Comparison of ENCODE assay signal across 29 cellular contexts in genomic region chr17:29595943-29596774, GRCh38. TPM values are rescaled to one million over a fixed set of nuclear protein-coding genes. Genes with fewer than 3 reads are reported as not detected.
DNase-seq lines count a peak whose midpoint lies in the region; ATAC-seq and TF ChIP-seq lines count a peak whose summit lies in the region.
"Had no signal": no experiment of that assay in that cellular context is flagged by ENCODE, and none has a peak within 500 bp of the region (broad histone marks: within the 10 kb centered on the region; RNA-seq: fewer than 3 reads in every experiment).

No MANE protein-coding gene starts in this region.

- POLR2A ChIA-PET in A673 (lab: Charles Lee; ENCODE audit: low non-redundant PET): no interaction called here

- peaks cover 23% of the 10 kb centered on the region for H3K27me3 Mint-ChIP-seq in GM23338 (ENCODE audit: insufficient read depth, low read depth, poor library complexity)
- H3K27me3 Mint-ChIP-seq: activated CD4-positive, alpha-beta T cell treated with anti-CD3 and anti-CD28 coated beads, Interleukin-2, amount 10 ng/mL, durations not matched to agents 24 days and 14 days; activated naive CD8-positive, alpha-beta T cell; effector memory CD8-positive, alpha-beta T cell; T-cell had no signal

- peak overlapping the region; percentile 90 for H3K27ac ChIP-seq in A673 (ENCODE audit: low read depth, low read length, poor library complexity, severe bottlenecking)
- no peak overlapping the region for H3K27ac ChIP-seq in GM23338 (ENCODE audit: low read depth)
- peak overlapping the region; percentile 47 for H3K27ac ChIP-seq in cingulate gyrus (ENCODE audit: low read depth, low read length)
- H3K27ac ChIP-seq in neural cell (ENCODE audit: low read length): no peak overlapping the region
- H3K27ac ChIP-seq: left lung, prostate gland, sigmoid colon, SJSA1, upper lobe of right lung had no signal

- H3K4me3 ChIP-seq in A673 (ENCODE audit: low read depth, low read length, poor library complexity, severe bottlenecking) (no peak overlapping the region), GM23338 (no peak overlapping the region), neural cell (ENCODE audit: low read length) (peak overlapping the region; percentile 91)
- H3K4me3 ChIP-seq: coronary artery, left lung, prostate gland, sigmoid colon, SJSA1, upper lobe of right lung had no signal

- no peak overlapping the region for H3K27ac Mint-ChIP-seq in GM23338
- H3K27ac Mint-ChIP-seq: activated CD4-positive, alpha-beta T cell treated with anti-CD3 and anti-CD28 coated beads, Interleukin-2, amount 10 ng/mL, durations not matched to agents 24 days and 14 days; activated naive CD8-positive, alpha-beta T cell; effector memory CD8-positive, alpha-beta T cell; mesothelial cell of epicardium; T-cell had no signal

- H3K4me1 Mint-ChIP-seq in GM23338: peaks cover 45% of the 10 kb centered on the region

- no peaks in the 10 kb centered on the region for H3K9me3 Mint-ChIP-seq in GM23338
- H3K9me3 Mint-ChIP-seq: activated CD4-positive, alpha-beta T cell treated with anti-CD3 and anti-CD28 coated beads, Interleukin-2, amount 10 ng/mL, durations not matched to agents 24 days and 14 days; effector memory CD8-positive, alpha-beta T cell; mesothelial cell of epicardium; T-cell had no signal

- H3K9me3 ChIP-seq in A673 (ENCODE audit: low read depth, low read length, poor library complexity, severe bottlenecking) (no peaks in the 10 kb centered on the region), neural cell (ENCODE audit: low read length) (no peaks in the 10 kb centered on the region)
- H3K9me3 ChIP-seq: left lung, prostate gland, sigmoid colon, SJSA1, upper lobe of right lung had no signal

- intact Hi-C loops in A673 (cut with micrococcal nuclease; ENCODE audit: unreplicated experiment): no loop called here

- H3K36me3 ChIP-seq in A673 (ENCODE audit: insufficient read depth, low read length, poor library complexity, severe bottlenecking) (no peaks in the 10 kb centered on the region), GM23338 (ENCODE audit: insufficient read depth) (no peaks in the 10 kb centered on the region), neural cell (ENCODE audit: insufficient read depth, low read length) (no peaks in the 10 kb centered on the region)
- H3K36me3 ChIP-seq: left lung, prostate gland, sigmoid colon, SJSA1, upper lobe of right lung had no signal

- H3F3A ChIP-seq in GM23338 (replicated peaks; ENCODE audit: low read depth) (peaks cover 19% of the 10 kb centered on the region), neural cell (ENCODE audit: insufficient read depth, low read length, poor library complexity, severe bottlenecking) (peaks cover 2% of the 10 kb centered on the region)

- H3K79me2 ChIP-seq in GM23338 (replicated peaks; ENCODE audit: insufficient read depth) (peaks cover 28% of the 10 kb centered on the region), neural cell (replicated peaks; ENCODE audit: insufficient read depth, low read length) (peaks cover 39% of the 10 kb centered on the region)

- H3K9me2 ChIP-seq in GM23338 (ENCODE audit: insufficient read depth) (no peaks in the 10 kb centered on the region), neural cell (ENCODE audit: insufficient read depth, low read length) (no peaks in the 10 kb centered on the region)

- no TSS peak for BruUV-seq in A673 (replicated peaks; lab: Mats Ljungman, UMichigan)

- DNase-seq in A673 (ENCODE audit: low spot score) (no peak), GM23338 (ENCODE audit: low spot score) (no peak), MV-4-11 (lab: John Stamatoyannopoulos, UW) (no peak), medulla oblongata (ENCODE audit: extremely low spot score) (no peak), NCI-H2081 (lab: John Stamatoyannopoulos, UW) (no peak)
- no peak for DNase-seq in activated CD4-positive, alpha-beta T cell treated with anti-CD3 and anti-CD28 coated beads for 1 hour
- DNase-seq: activated CD4-positive, alpha-beta T cell treated with anti-CD3 and anti-CD28 coated beads, Interleukin-2, amount 10 ng/mL, durations not matched to agents 24 days and 14 days; activated effector memory CD4-positive, alpha-beta T cell treated with anti-CD3 and anti-CD28 coated beads, Interleukin-2, amount 50 U/mL, for 16 hours; activated T-cell treated with anti-CD3 and anti-CD28 coated beads, Interleukin-2, amount 50 U/mL, for 1 hour; Calu3; effector memory CD8-positive, alpha-beta T cell; erythroblast; Kasumi-1; NCI-H1436 treated with DMSO at 0.1 percent for 48 hours; NCI-H446; NCI-H82; occipital lobe; sigmoid colon; stimulated activated CD4-positive, alpha-beta T cell treated with anti-CD3 and anti-CD28 coated beads, Interleukin-4, amount 100 ng/mL, for 4 hours; T-cell; upper lobe of right lung had no signal

- CTCF ChIA-PET in A673 (lab: Charles Lee): no interaction called here

- H3K4me1 ChIP-seq in A673 (ENCODE audit: insufficient read depth, low read length, poor library complexity, severe bottlenecking) (peaks cover 64% of the 10 kb centered on the region), GM23338 (ENCODE audit: insufficient read depth) (peaks cover 46% of the 10 kb centered on the region)

- TF ChIP-seq EP300 in neural cell (conservative IDR thresholded peaks at IDR 0.05; ENCODE audit: poor library complexity, severe bottlenecking): no peak

- H3K4me3 Mint-ChIP-seq in GM23338: no peak overlapping the region; the same call in 2 of the 3 replicates
- H3K4me3 Mint-ChIP-seq: activated CD4-positive, alpha-beta T cell treated with anti-CD3 and anti-CD28 coated beads, Interleukin-2, amount 10 ng/mL, durations not matched to agents 24 days and 14 days; activated naive CD8-positive, alpha-beta T cell; effector memory CD8-positive, alpha-beta T cell; mesothelial cell of epicardium; T-cell had no signal

- no peaks in the 10 kb centered on the region for H3K36me3 Mint-ChIP-seq in GM23338 (ENCODE audit: low read depth)
- H3K36me3 Mint-ChIP-seq: activated naive CD8-positive, alpha-beta T cell; mesothelial cell of epicardium; T-cell had no signal

- no peak overlapping the region for H3K9ac ChIP-seq in neural cell (ENCODE audit: low read length)

- H4K20me1 ChIP-seq in GM23338 (replicated peaks; ENCODE audit: insufficient read depth) (peaks cover 8% of the 10 kb centered on the region; the same call in 1 of the 2 replicates), neural cell (ENCODE audit: insufficient read depth) (peaks cover 11% of the 10 kb centered on the region)

- TF ChIP-seq RAD21 in neural cell (conservative IDR thresholded peaks at IDR 0.05): no peak

- TF ChIP-seq CTCF in A673 (conservative IDR thresholded peaks at IDR 0.05; ENCODE audit: low read depth, low read length) (no peak), GM23338 (conservative IDR thresholded peaks at IDR 0.05; ENCODE audit: low read depth in 2 of 2) (no peak), neural cell (IDR thresholded peaks at IDR 0.05; ENCODE audit: poor library complexity, severe bottlenecking) (no peak)

- H3K27me3 ChIP-seq in A673 (replicated peaks; ENCODE audit: insufficient read depth, low read depth, low read length, poor library complexity) (no peaks in the 10 kb centered on the region), GM23338 (ENCODE audit: insufficient read depth) (no peaks in the 10 kb centered on the region), neural cell (ENCODE audit: insufficient read depth, low read depth, low read length) (no peaks in the 10 kb centered on the region)
- H3K27me3 ChIP-seq: sigmoid colon, SJSA1, upper lobe of right lung had no signal

- H2AFZ ChIP-seq in GM23338 (no peak overlapping the region), neural cell (ENCODE audit: low read depth, low read length) (no peak overlapping the region)

- ATAC-seq in GM23338: no peak
- ATAC-seq: effector memory CD8-positive, alpha-beta T cell; left lung; T-cell; upper lobe of right lung had no signal

- H3K4me2 ChIP-seq in GM23338 (peak overlapping the region; percentile 79), neural cell (ENCODE audit: low read length) (no peak overlapping the region)

TF ChIP-seq in neural cell, 6 proteins besides CTCF, POLR2A, EP300 and RAD21 (continues in another document):
- TF ChIP-seq EZH2 (IDR thresholded peaks at IDR 0.05; ENCODE audit: borderline replicate concordance, insufficient read depth, low read length, poor library complexity, severe bottlenecking): no peak
- TF ChIP-seq MXI1 (conservative IDR thresholded peaks at IDR 0.05; ENCODE audit: poor library complexity, severe bottlenecking): no peak

RNA-seq across cellular contexts. Expression of gene ANKRD13B, which starts 3.2 kb away (rescaled TPM):
- total RNA-seq in A673 (2021): 81.5 and 98.7 TPM in 2 replicates
- 55.0 and 57.4 TPM in 2 replicates for total RNA-seq in GM23338 (2014; rRNA removed; shearing (Covaris generic))
- polyA plus RNA-seq in GM23338 (2016; fragmentation: Nextera tagmentation; extraction: Ambion mirVana) (8.2 and 9.6 TPM in 2 replicates), neural cell (35.0 and 42.7 TPM in 2 replicates)
- 34.0 and 38.2 TPM in 2 replicates for polyA minus RNA-seq in neural cell

RNA-seq across cellular contexts. Expression of gene GIT1, which starts 6.7 kb away (rescaled TPM):
- total RNA-seq in A673 (2021): 120 and 125 TPM in 2 replicates
- total RNA-seq in GM23338 (2014; rRNA removed; shearing (Covaris generic)): 48.2 and 60.9 TPM in 2 replicates
- polyA plus RNA-seq in GM23338 (2016; fragmentation: Nextera tagmentation; extraction: Ambion mirVana) (15.9 and 16.2 TPM in 2 replicates), neural cell (20.5 and 41.4 TPM in 2 replicates)
- 40.1 and 42.1 TPM in 2 replicates for polyA minus RNA-seq in neural cell

RNA-seq across cellular contexts. Expression of gene CORO6, which starts 26.6 kb away (rescaled TPM):
- total RNA-seq in A673 (2021): 19.7 and 28.9 TPM in 2 replicates
- 5.0 and 5.2 TPM in 2 replicates for total RNA-seq in GM23338 (2014; rRNA removed; shearing (Covaris generic))
- polyA plus RNA-seq in GM23338 (2016; fragmentation: Nextera tagmentation; extraction: Ambion mirVana): 2.5 and 2.6 TPM in 2 replicates
- 1.2 and 4.3 TPM in 2 replicates for polyA plus RNA-seq in neural cell
- polyA minus RNA-seq in neural cell: 1.0 and 2.4 TPM in 2 replicates

RNA-seq across cellular contexts. Expression of gene TP53I13, which starts 27.7 kb away (rescaled TPM):
- total RNA-seq in A673 (2021): 34.6 and 41.4 TPM in 2 replicates
- 28.6 and 38.9 TPM in 2 replicates for total RNA-seq in GM23338 (2014; rRNA removed; shearing (Covaris generic))
- polyA plus RNA-seq in GM23338 (2016; fragmentation: Nextera tagmentation; extraction: Ambion mirVana) (21.0 and 21.4 TPM in 2 replicates), neural cell (18.4 and 23.3 TPM in 2 replicates)
- polyA minus RNA-seq in neural cell: 7.1 and 7.5 TPM in 2 replicates

RNA-seq across cellular contexts. Expression of gene ABHD15, which starts 29.3 kb away (rescaled TPM):
- 5.4 and 8.0 TPM in 2 replicates for total RNA-seq in A673 (2021)
- 2.5 and 2.6 TPM in 2 replicates for total RNA-seq in GM23338 (2014; rRNA removed; shearing (Covaris generic))
- polyA plus RNA-seq in GM23338 (2016; fragmentation: Nextera tagmentation; extraction: Ambion mirVana) (0.27 and 0.92 TPM in 2 replicates), neural cell (0.14 and 0.21 TPM in 2 replicates)
- 0.24 and 0.46 TPM in 2 replicates for polyA minus RNA-seq in neural cell

Comparison
In these comparisons a context has a peak if more than half of its experiments do, and no peak if none do; other contexts are left out.
1. H3K27ac ChIP-seq: peak in A673 (single experiment) and cingulate gyrus (single experiment); none in GM23338 (single experiment) and neural cell (single experiment).